1 cellular context compared by ENCODE assay signal in genomic region chr16:47567321-47567720, GRCh38.
TF ChIP-seq lines count a peak whose summit lies in the region.

No MANE protein-coding gene starts in this region.

TF ChIP-seq in K562, 482 proteins besides CTCF, POLR2A, EP300 and RAD21:
- no peak for TF ChIP-seq RBM34 (IDR thresholded peaks at IDR 0.05; ENCODE audit: borderline replicate concordance, insufficient read depth, low read length)
- TF ChIP-seq SRSF9 (IDR thresholded peaks at IDR 0.05; ENCODE audit: borderline replicate concordance, low read depth, low read length) = no peak
- TF ChIP-seq MYC (IDR thresholded peaks at IDR 0.05; ENCODE audit: low read depth, low read length) = no peak
- TF ChIP-seq MYC (CRISPR knock-in tag; IDR thresholded peaks at IDR 0.05; ENCODE audit: borderline replicate concordance, low read depth) = no peak
- peak; percentile 74 for TF ChIP-seq SPI1 (IDR thresholded peaks at IDR 0.05; ENCODE audit: borderline replicate concordance, low read depth, low read length)
- no peak for TF ChIP-seq RBM39 (optimal IDR thresholded peaks at IDR 0.05; ENCODE audit: low read depth, low read length)
- TF ChIP-seq FOXM1 (IDR thresholded peaks at IDR 0.05; ENCODE audit: low read depth) = no peak
- TF ChIP-seq FOXM1 (CRISPR knock-in tag; IDR thresholded peaks at IDR 0.05; ENCODE audit: low read depth) = no peak
- TF ChIP-seq ZNF253 (CRISPR knock-in tag; conservative IDR thresholded peaks at IDR 0.05) = no peak
TF ChIP-seq in K562: peak in this region for 1.
